Comparison of ENCODE assay signal across 12 cellular contexts in genomic region chr12:38053655-38054464, GRCh38.
DNase-seq lines count a peak whose midpoint lies in the region; ATAC-seq and TF ChIP-seq lines count a peak whose summit lies in the region.
"Had no signal": no experiment of that assay in that cellular context is flagged by ENCODE, and none has a peak within 500 bp of the region (broad histone marks: within the 10 kb centered on the region; RNA-seq: fewer than 3 reads in every experiment).

No MANE protein-coding gene starts in this region.

- no peaks in the 10 kb centered on the region for H3K79me2 ChIP-seq in mesendoderm (ENCODE audit: control insufficient read depth, insufficient read depth, low read length)
- H3K79me2 ChIP-seq in OCI-LY7 (ENCODE audit: insufficient read depth, low read depth, low read length) = no peaks in the 10 kb centered on the region

- WGBS in mesendoderm (ENCODE audit: extremely low coverage, insufficient coverage, low lambda C conversion rate) = no CpG with 5 or more reads among the region's 34 CpGs

- H3K9me3 ChIP-seq in OCI-LY7 (ENCODE audit: low read length) = no peaks in the 10 kb centered on the region
- no peaks in the 10 kb centered on the region for H3K9me3 ChIP-seq in ascending aorta
- H3K9me3 ChIP-seq: ovary had no signal

- BruUV-seq in OCI-LY7 (replicated peaks; lab: Mats Ljungman, UMichigan) = no TSS peak

- H4K8ac ChIP-seq in mesendoderm (ENCODE audit: low read depth, low read length) = no peak overlapping the region

- H3K4me3 ChIP-seq in mesendoderm (ENCODE audit: low read length) = no peak overlapping the region
- H3K4me3 ChIP-seq in OCI-LY7 (ENCODE audit: low read depth, low read length, poor library complexity, severe bottlenecking) = no peak overlapping the region
- H3K4me3 ChIP-seq in ascending aorta = no peak overlapping the region
- H3K4me3 ChIP-seq: ovary, tibial nerve had no signal

- H2AK5ac ChIP-seq in mesendoderm (ENCODE audit: low read length) = no peak overlapping the region

- no peak overlapping the region for H3K4me2 ChIP-seq in mesendoderm (ENCODE audit: low read length)
- H3K4me2 ChIP-seq in OCI-LY7 (ENCODE audit: low read length) = no peak overlapping the region

- peak; percentile 85 for ATAC-seq in SK-N-SH treated with all-trans-retinoic acid at 6 μM for 48 hours

- no peak overlapping the region for H3K56ac ChIP-seq in mesendoderm (ENCODE audit: low read length)

- H3K18ac ChIP-seq in mesendoderm (ENCODE audit: low read length) = no peak overlapping the region

- H3K4me1 ChIP-seq in mesendoderm (ENCODE audit: control insufficient read depth, low read depth, low read length) = no peaks in the 10 kb centered on the region
- H3K4me1 ChIP-seq in OCI-LY7 (ENCODE audit: insufficient read depth, low read length, poor library complexity, severe bottlenecking) = no peaks in the 10 kb centered on the region
- H3K4me1 ChIP-seq in ascending aorta = no peaks in the 10 kb centered on the region
- H3K4me1 ChIP-seq: tibial nerve had no signal

- no peaks in the 10 kb centered on the region for H3K9me2 ChIP-seq in OCI-LY7 (ENCODE audit: insufficient read depth, low read length)

- no peak overlapping the region for H2BK120ac ChIP-seq in mesendoderm (ENCODE audit: low read depth, low read length)

- H2AFZ ChIP-seq in OCI-LY7 (ENCODE audit: low read length) = no peak overlapping the region

- DNase-seq in ELF-1 (ENCODE audit: low read depth, low spot score) (peak; percentile 98), NCI-H1105 (lab: John Stamatoyannopoulos, UW) (peak; percentile 90), mesendoderm (peak; percentile 10), DMS153 (lab: John Stamatoyannopoulos, UW) (no peak), OCI-LY7 (ENCODE audit: low spot score) (no peak), ascending aorta (ENCODE audit: low spot score in 2 of 2) (no peak), erythroblast (lab: John Stamatoyannopoulos, UW) (no peak)
- DNase-seq: caudate nucleus, EL, ovary had no signal

- no peak overlapping the region for H3K9ac ChIP-seq in mesendoderm (ENCODE audit: low read length)

- intact Hi-C loops in OCI-LY7 (cut with micrococcal nuclease; ENCODE audit: unreplicated experiment) (no loop called here), ascending aorta (cut with DNase I) (no loop called here)

- H4K20me1 ChIP-seq in OCI-LY7 (ENCODE audit: insufficient read depth, low read length) = no peaks in the 10 kb centered on the region

- no peak overlapping the region for H4K5ac ChIP-seq in mesendoderm (ENCODE audit: low read length)

- no peak overlapping the region for H3K23ac ChIP-seq in mesendoderm (ENCODE audit: low read length)

- POLR2A ChIA-PET in OCI-LY7 (lab: Charles Lee) = no interaction called here

- CTCF ChIA-PET in OCI-LY7 (lab: Charles Lee; ENCODE audit: unreplicated experiment) = no interaction called here

- no peak for TF ChIP-seq POLR2A in erythroblast (IDR thresholded peaks at IDR 0.05; ENCODE audit: low read length)

- H2BK15ac ChIP-seq in mesendoderm (replicated peaks; ENCODE audit: low read depth) = no peak overlapping the region

- H3K79me1 ChIP-seq in mesendoderm (ENCODE audit: low read length) = no peaks in the 10 kb centered on the region

- H3K4ac ChIP-seq in mesendoderm (ENCODE audit: low read depth, low read length) = no peak overlapping the region

- H3K27me3 ChIP-seq in mesendoderm (ENCODE audit: insufficient read depth, low read length, poor library complexity) (no peaks in the 10 kb centered on the region), ascending aorta (no peaks in the 10 kb centered on the region)
- H3K27me3 ChIP-seq: ovary, tibial nerve had no signal

- no peak overlapping the region for H2BK5ac ChIP-seq in mesendoderm (ENCODE audit: low read length)

- H3K27ac ChIP-seq in mesendoderm (ENCODE audit: low read depth, low read length) (no peak overlapping the region), OCI-LY7 (ENCODE audit: low read depth, low read length, poor library complexity, severe bottlenecking) (no peak overlapping the region), ascending aorta (no peak overlapping the region)
- H3K27ac ChIP-seq: ovary, tibial nerve had no signal

- TF ChIP-seq CTCF in OCI-LY7 (conservative IDR thresholded peaks at IDR 0.05; ENCODE audit: low read length) (no peak), ascending aorta (IDR thresholded peaks at IDR 0.05) (no peak)

- H3K36me3 ChIP-seq in mesendoderm (ENCODE audit: control insufficient read depth, insufficient read depth, low read length) (no peaks in the 10 kb centered on the region), OCI-LY7 (ENCODE audit: insufficient read depth, low read length) (no peaks in the 10 kb centered on the region), ascending aorta (no peaks in the 10 kb centered on the region)
- H3K36me3 ChIP-seq: ovary, tibial nerve had no signal

TF ChIP-seq in SK-N-SH treated with all-trans-retinoic acid at 6 μM for 48 hours, 23 proteins besides CTCF, POLR2A, EP300 and RAD21 (continues in another document):
- TF ChIP-seq ARNTL (CRISPR knock-in tag; IDR thresholded peaks at IDR 0.05; ENCODE audit: borderline replicate concordance, low read depth) (no peak), SNAI2 (CRISPR knock-in tag; IDR thresholded peaks at IDR 0.05) (no peak), ESRRG (CRISPR knock-in tag; IDR thresholded peaks at IDR 0.05) (no peak), TSHZ2 (CRISPR knock-in tag; IDR thresholded peaks at IDR 0.05) (no peak), CSRNP3 (CRISPR knock-in tag; IDR thresholded peaks at IDR 0.05) (no peak), ZFP30 (CRISPR knock-in tag; IDR thresholded peaks at IDR 0.05) (no peak), BACH2 (CRISPR knock-in tag; IDR thresholded peaks at IDR 0.05; ENCODE audit: borderline replicate concordance) (no peak), CREB5 (CRISPR knock-in tag; IDR thresholded peaks at IDR 0.05; ENCODE audit: low read depth) (no peak), CSDC2 (CRISPR knock-in tag; IDR thresholded peaks at IDR 0.05) (no peak), POU6F1 (CRISPR knock-in tag; IDR thresholded peaks at IDR 0.05; ENCODE audit: borderline replicate concordance, low read depth) (no peak), ZNF70 (CRISPR knock-in tag; IDR thresholded peaks at IDR 0.05) (no peak)

Comparison
In these comparisons a context has a peak if more than half of its experiments do, and no peak if none do; other contexts are left out.
1. DNase-seq: peak in ELF-1 (single experiment), NCI-H1105 (single experiment) and mesendoderm (single experiment); none in DMS153 (single experiment), OCI-LY7 (single experiment), ascending aorta (0 of 2) and erythroblast (0 of 2).